18 cellular contexts compared by ENCODE assay signal in the genomic region with DNA sequence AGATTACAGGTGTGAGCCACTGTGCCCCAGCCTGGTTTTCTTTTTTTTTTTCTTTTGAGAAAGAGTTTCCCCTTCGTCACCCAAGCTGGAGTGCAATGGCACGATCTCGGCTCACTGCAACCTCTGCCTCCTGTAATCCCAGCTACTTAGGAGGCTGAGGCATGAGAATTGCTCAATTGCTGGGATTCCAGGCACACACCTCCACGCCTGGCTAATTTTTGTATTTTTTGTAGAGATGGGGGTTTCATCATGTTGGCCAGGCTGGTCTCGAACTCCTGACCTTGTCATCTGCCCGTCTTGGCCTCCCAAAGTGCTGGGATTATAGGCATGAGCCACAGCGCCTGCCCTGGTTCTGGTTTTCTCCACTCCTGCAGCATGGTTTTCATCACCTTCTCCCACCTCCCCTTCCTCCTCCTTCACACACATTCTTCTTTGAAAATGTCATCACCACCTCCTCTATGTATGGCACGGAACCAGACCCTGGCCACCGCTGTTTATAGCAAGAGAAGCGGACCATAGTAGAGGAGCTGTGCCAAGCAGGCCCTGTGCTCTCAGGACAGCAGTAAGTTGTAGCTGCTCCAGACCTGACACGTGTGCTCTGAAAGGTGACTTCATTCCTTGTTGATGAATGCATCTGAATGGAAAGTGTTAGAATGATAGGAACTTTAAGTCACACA. TPM values are rescaled to one million over a fixed set of nuclear protein-coding genes. Genes with fewer than 3 reads are reported as not detected.
DNase-seq lines count a peak whose midpoint lies in the region; ATAC-seq and TF ChIP-seq lines count a peak whose summit lies in the region.
"Had no signal": no experiment of that assay in that cellular context is flagged by ENCODE, and none has a peak within 500 bp of the region (broad histone marks: within the 10 kb centered on the region; RNA-seq: fewer than 3 reads in every experiment).

No MANE protein-coding gene starts in this region.

- no peak overlapping the region for H3K9ac ChIP-seq in mammary epithelial cell (ENCODE audit: insufficient read depth, low read length)
- H3K9ac ChIP-seq in MM.1S (ENCODE audit: low read length), result no peak overlapping the region
- H3K9ac ChIP-seq: neural progenitor cell had no signal

- no peaks in the 10 kb centered on the region for H3K36me3 Mint-ChIP-seq in MCF 10A (ENCODE audit: insufficient read depth, unreplicated experiment)
- H3K36me3 Mint-ChIP-seq in activated T-cell treated with anti-CD3 and anti-CD28 coated beads, Interleukin-2, amount 50 U/mL, for 4 hours (ENCODE audit: insufficient read depth), result no peaks in the 10 kb centered on the region
- H3K36me3 Mint-ChIP-seq: neural progenitor cell had no signal

- in situ Hi-C loops in mammary epithelial cell (cut with MboI; ENCODE audit: low sequenced_read_pairs in 2 of 2), result no loop called here

- POLR2A ChIA-PET in MCF 10A (lab: Yijun Ruan, JAX), result interaction anchor here (0.6 to 1.3 kb wide), 3 partner anchors 8 to 156 kb away, joined by 3 to 5 read pairs (median 4); no protein-coding TSS in a partner anchor

- 63% methylated on average over 10 of the region's 11 CpGs for WGBS in mammary epithelial cell (ENCODE audit: low coverage, missing lambda C conversion rate)

- no peak overlapping the region for H3K4me2 ChIP-seq in mammary epithelial cell (ENCODE audit: insufficient read depth, low read depth, low read length)
- no peak overlapping the region for H3K4me2 ChIP-seq in MM.1S (ENCODE audit: low read depth, low read length)
- H3K4me2 ChIP-seq: neural progenitor cell had no signal

- no peaks in the 10 kb centered on the region for H3K9me3 Mint-ChIP-seq in MCF 10A (ENCODE audit: unreplicated experiment)
- H3K9me3 Mint-ChIP-seq in activated T-cell treated with anti-CD3 and anti-CD28 coated beads, Interleukin-2, amount 50 U/mL, for 4 hours, result no peaks in the 10 kb centered on the region
- H3K9me3 Mint-ChIP-seq: neural progenitor cell had no signal

- no peak for ATAC-seq in activated T-cell treated with anti-CD3 and anti-CD28 coated beads, Interleukin-2, amount 50 U/mL, for 4 hours
- no peak for ATAC-seq in GM21737 (IDR thresholded peaks at IDR 0.05; ENCODE audit: unreplicated experiment)
- ATAC-seq: activated CD4-positive, alpha-beta T cell treated with anti-CD3 and anti-CD28 coated beads for 36 hours had no signal

- H3K4me1 Mint-ChIP-seq in MCF 10A (ENCODE audit: insufficient read depth, unreplicated experiment), result peaks cover 27% of the 10 kb centered on the region
- H3K4me1 Mint-ChIP-seq in activated T-cell treated with anti-CD3 and anti-CD28 coated beads, Interleukin-2, amount 50 U/mL, for 4 hours (ENCODE audit: low read depth), result no peaks in the 10 kb centered on the region
- H3K4me1 Mint-ChIP-seq: activated CD4-positive, alpha-beta T cell treated with anti-CD3 and anti-CD28 coated beads for 36 hours had no signal

- intact Hi-C loops in MCF 10A (cut with micrococcal nuclease), result no loop called here
- intact Hi-C loops in mammary epithelial cell (cut with micrococcal nuclease), result no loop called here

- H3K4me3 Mint-ChIP-seq in MCF 10A (ENCODE audit: unreplicated experiment), result no peak overlapping the region
- H3K4me3 Mint-ChIP-seq in activated T-cell treated with anti-CD3 and anti-CD28 coated beads, Interleukin-2, amount 50 U/mL, for 4 hours, result no peak overlapping the region
- H3K4me3 Mint-ChIP-seq: activated CD4-positive, alpha-beta T cell treated with anti-CD3 and anti-CD28 coated beads for 36 hours; neural progenitor cell had no signal

- CTCF ChIA-PET in MCF 10A (lab: Yijun Ruan, JAX), result interaction anchor here (0.6 to 3.2 kb wide), 4 partner anchors 11 to 471 kb away, joined by 6 to 36 read pairs (median 10); no protein-coding TSS in a partner anchor
- CTCF ChIA-PET in mammary epithelial cell (lab: Charles Lee; ENCODE audit: low non-redundant PET), result no interaction called here

- H3K9me3 ChIP-seq in mammary epithelial cell (replicated peaks; ENCODE audit: insufficient read depth, low read length) (no peaks in the 10 kb centered on the region), MM.1S (replicated peaks; ENCODE audit: insufficient read depth, low read length) (no peaks in the 10 kb centered on the region)

- peaks cover 7% of the 10 kb centered on the region for H3K4me1 ChIP-seq in mammary epithelial cell (ENCODE audit: insufficient read depth, low read length)
- H3K4me1 ChIP-seq in MM.1S (ENCODE audit: low read length), result no peaks in the 10 kb centered on the region
- H3K4me1 ChIP-seq: neural progenitor cell had no signal

- no peak overlapping the region for H2AFZ ChIP-seq in mammary epithelial cell (ENCODE audit: low read depth, low read length)
- no peak overlapping the region for H2AFZ ChIP-seq in MM.1S (ENCODE audit: low read length)

- H3K79me2 ChIP-seq in mammary epithelial cell (ENCODE audit: insufficient read depth, low read length) (no peaks in the 10 kb centered on the region), MM.1S (ENCODE audit: low read length) (no peaks in the 10 kb centered on the region)

- no peaks in the 10 kb centered on the region for H3K27me3 Mint-ChIP-seq in MCF 10A (ENCODE audit: insufficient read depth, unreplicated experiment)
- peaks cover 2% of the 10 kb centered on the region for H3K27me3 Mint-ChIP-seq in activated T-cell treated with anti-CD3 and anti-CD28 coated beads, Interleukin-2, amount 50 U/mL, for 4 hours (ENCODE audit: low read depth)
- H3K27me3 Mint-ChIP-seq: activated CD4-positive, alpha-beta T cell treated with anti-CD3 and anti-CD28 coated beads for 36 hours had no signal

- H3K9me2 ChIP-seq in MM.1S (replicated peaks; ENCODE audit: insufficient read depth, low read length), result no peaks in the 10 kb centered on the region

- BruUV-seq in MCF 10A (replicated peaks; lab: Mats Ljungman, UMichigan) (no TSS peak), mammary epithelial cell (replicated peaks; lab: Mats Ljungman, UMichigan) (no TSS peak)

- H3K27me3 ChIP-seq in mammary epithelial cell (ENCODE audit: insufficient read depth, low read length), result no peaks in the 10 kb centered on the region
- H3K27me3 ChIP-seq in MM.1S (replicated peaks; ENCODE audit: insufficient read depth, low read length), result no peaks in the 10 kb centered on the region

- no peaks in the 10 kb centered on the region for H4K20me1 ChIP-seq in mammary epithelial cell (ENCODE audit: insufficient read depth, low read length)
- no peaks in the 10 kb centered on the region for H4K20me1 ChIP-seq in MM.1S (ENCODE audit: insufficient read depth, low read length)

- no peak for TF ChIP-seq CTCF in MCF 10A (IDR thresholded peaks at IDR 0.05; ENCODE audit: unreplicated experiment)
- TF ChIP-seq CTCF in mammary epithelial cell (conservative IDR thresholded peaks at IDR 0.05 in 1 of 2, IDR thresholded peaks at IDR 0.05 in 1 of 2; ENCODE audit: extremely low read depth in 1 of 2, insufficient read depth in 1 of 2, low read depth in 1 of 2, low read length in 2 of 2), result no peak
- no peak for TF ChIP-seq CTCF in choroid plexus epithelial cell (conservative IDR thresholded peaks at IDR 0.05; ENCODE audit: low read depth, low read length)
- TF ChIP-seq CTCF in MM.1S (IDR thresholded peaks at IDR 0.05; ENCODE audit: low read length), result no peak

- dilution Hi-C loops in mammary epithelial cell (cut with HindIII; ENCODE audit: low sequenced_read_pairs), result no loop called here

- H3K27ac ChIP-seq in mammary epithelial cell (ENCODE audit: insufficient read depth, low read depth, low read length) (no peak overlapping the region), MM.1S (ENCODE audit: low read length) (no peak overlapping the region)
- H3K27ac ChIP-seq: neural progenitor cell had no signal

- H3K4me3 ChIP-seq in mammary epithelial cell (replicated peaks in 1 of 3; ENCODE audit: insufficient read depth in 1 of 3, low read depth in 2 of 3, low read length in 3 of 3), result no peak overlapping the region
- H3K4me3 ChIP-seq in choroid plexus epithelial cell (ENCODE audit: low read depth, low read length), result no peak overlapping the region
- H3K4me3 ChIP-seq in MM.1S (ENCODE audit: low read length), result no peak overlapping the region
- H3K4me3 ChIP-seq: lung, neural progenitor cell had no signal

- no peak overlapping the region for H3K27ac Mint-ChIP-seq in MCF 10A (ENCODE audit: low read depth, unreplicated experiment)
- H3K27ac Mint-ChIP-seq: activated CD4-positive, alpha-beta T cell treated with anti-CD3 and anti-CD28 coated beads for 36 hours; neural progenitor cell had no signal

- H3K36me3 ChIP-seq in mammary epithelial cell (ENCODE audit: insufficient read depth, low read length) (no peaks in the 10 kb centered on the region), MM.1S (replicated peaks; ENCODE audit: insufficient read depth, low read length) (no peaks in the 10 kb centered on the region)
- H3K36me3 ChIP-seq: neural progenitor cell had no signal

- no peaks in the 10 kb centered on the region for H3F3A ChIP-seq in MM.1S (ENCODE audit: insufficient read depth, low read length)

- peak; percentile 57 for DNase-seq in MCF 10A (ENCODE audit: unreplicated experiment)
- DNase-seq in mammary epithelial cell, result no peak
- DNase-seq in choroid plexus epithelial cell (ENCODE audit: low read depth), result peak; percentile 50
- DNase-seq in islet precursor cell, result peak; percentile 81
- no peak for DNase-seq in activated T-cell treated with anti-CD3 and anti-CD28 coated beads, Interleukin-2, amount 50 U/mL, for 4 hours
- DNase-seq in ecto neural progenitor cell (ENCODE audit: low spot score), result no peak
- no peak for DNase-seq in MM.1S
- DNase-seq: 8988T; activated CD4-positive, alpha-beta T cell treated with anti-CD3 and anti-CD28 coated beads for 36 hours; activated T-cell treated with anti-CD3 and anti-CD28 coated beads for 4 hours; glutamatergic neuron; NCI-H1105 treated with DMSO at 0.1 percent for 48 hours; NCI-H446; substantia nigra had no signal

RNA-seq across cellular contexts. Expression of a gene that starts 14.6 kb away (rescaled TPM):
- total RNA-seq in MCF 10A (2022) (not detected in 2 replicates), mammary epithelial cell (under 1 TPM; 0.52 to 0.67 TPM)
- polyA plus RNA-seq in mammary epithelial cell, result 0.94 TPM
- not detected for polyA minus RNA-seq in mammary epithelial cell
- under 1 TPM; 0.66 to 0.86 (median 0.84) TPM for total RNA-seq in activated T-cell treated with anti-CD3 and anti-CD28 coated beads, Interleukin-2, amount 50 U/mL, for 4 hours
- total RNA-seq: activated CD4-positive, alpha-beta T cell treated with anti-CD3 and anti-CD28 coated beads for 36 hours; T-helper 1 cell treated with Interleukin-12 subunit alpha and Interleukin-12 subunit beta and Interleukin-4 antibody, amounts not matched to agents 30 ng/mL and 1 ng/mL, for 36 hours had no signal

RNA-seq across cellular contexts. Expression of a gene that starts 27.7 kb away (rescaled TPM):
- 116 and 166 TPM in 2 replicates for total RNA-seq in MCF 10A (2022)
- 10 to 100 TPM; 27.0 to 70.8 TPM for total RNA-seq in mammary epithelial cell
- 33.2 TPM for polyA plus RNA-seq in mammary epithelial cell
- 12.8 TPM for polyA minus RNA-seq in mammary epithelial cell
- 10 to 100 TPM; 88.5 to 98.1 (median 91.1) TPM for total RNA-seq in activated T-cell treated with anti-CD3 and anti-CD28 coated beads, Interleukin-2, amount 50 U/mL, for 4 hours

RNA-seq across cellular contexts. Expression of a gene that starts 31.1 kb away (rescaled TPM):
- total RNA-seq in MCF 10A (2022), result 10.0 and 11.1 TPM in 2 replicates
- total RNA-seq in mammary epithelial cell, result 10 to 100 TPM; 11.5 to 23.7 TPM
- 12.9 TPM for polyA plus RNA-seq in mammary epithelial cell
- 8.3 TPM for polyA minus RNA-seq in mammary epithelial cell
- total RNA-seq in activated T-cell treated with anti-CD3 and anti-CD28 coated beads, Interleukin-2, amount 50 U/mL, for 4 hours, result 10 to 100 TPM; 12.1 to 14.4 (median 12.4) TPM

RNA-seq across cellular contexts. Expression of a gene that starts 42.0 kb away (rescaled TPM):
- 0.47 TPM in 1 of 2 replicates, not detected in the other for total RNA-seq in MCF 10A (2022)
- total RNA-seq in mammary epithelial cell, result not detected
- 0.17 TPM for polyA plus RNA-seq in mammary epithelial cell
- not detected for polyA minus RNA-seq in mammary epithelial cell
- not detected for total RNA-seq in activated T-cell treated with anti-CD3 and anti-CD28 coated beads, Interleukin-2, amount 50 U/mL, for 4 hours
- total RNA-seq: activated CD4-positive, alpha-beta T cell treated with anti-CD3 and anti-CD28 coated beads for 36 hours; lung; T-helper 1 cell treated with Interleukin-12 subunit alpha and Interleukin-12 subunit beta and Interleukin-4 antibody, amounts not matched to agents 30 ng/mL and 1 ng/mL, for 36 hours had no signal
- polyA plus RNA-seq: lung had no signal

RNA-seq across cellular contexts. Expression of a gene that starts 54.1 kb away (rescaled TPM):
- total RNA-seq in MCF 10A (2022) (3.2 and 4.0 TPM in 2 replicates), mammary epithelial cell (1 to 10 TPM; 1.5 to 3.6 TPM)
- 1.1 TPM for polyA plus RNA-seq in mammary epithelial cell
- polyA minus RNA-seq in mammary epithelial cell, result not detected
- total RNA-seq in activated T-cell treated with anti-CD3 and anti-CD28 coated beads, Interleukin-2, amount 50 U/mL, for 4 hours, result 1 to 10 TPM; 1.7 to 1.8 (median 1.8) TPM

Comparison
In these comparisons a context has a peak if more than half of its experiments do, and no peak if none do; other contexts are left out.
1. DNase-seq: peak in MCF 10A (single experiment), choroid plexus epithelial cell (single experiment) and islet precursor cell (single experiment); none in mammary epithelial cell (single experiment), activated T-cell treated with anti-CD3 and anti-CD28 coated beads, Interleukin-2, amount 50 U/mL, for 4 hours (single experiment), ecto neural progenitor cell (single experiment) and MM.1S (single experiment).